ENCODE assay signal across 12 cellular contexts in genomic region chr6:121794630-121795029, GRCh38.
DNase-seq lines count a peak whose midpoint lies in the region; ATAC-seq and TF ChIP-seq lines count a peak whose summit lies in the region.
"Had no signal": no experiment of that assay in that cellular context is flagged by ENCODE, and none has a peak within 500 bp of the region (broad histone marks: within the 10 kb centered on the region; RNA-seq: fewer than 3 reads in every experiment).

No MANE protein-coding gene starts in this region.

- no peak overlapping the region for H2AK5ac ChIP-seq in IMR-90 (ENCODE audit: low read depth, low read length)

- no peaks in the 10 kb centered on the region for H3K9me1 ChIP-seq in IMR-90 (ENCODE audit: insufficient read depth, low read length)

- in situ Hi-C loops in IMR-90 (cut with MboI; ENCODE audit: low sequenced_read_pairs) (no loop called here), astrocyte of the spinal cord (cut with HindIII; ENCODE audit: low sequenced_read_pairs) (no loop called here)

- no CpG with 5 or more reads among the region's 2 CpGs for WGBS in IMR-90 (ENCODE audit: extremely low coverage in 2 of 2, insufficient read length in 1 of 2), 2 experiments

- dilution Hi-C loops in IMR-90 (cut with HindIII; ENCODE audit: low sequenced_read_pairs, unreplicated experiment): no loop called here

- H3K14ac ChIP-seq in IMR-90 (replicated peaks; ENCODE audit: low read depth, low read length): no peak overlapping the region

- no peak overlapping the region for H3K56ac ChIP-seq in IMR-90 (ENCODE audit: extremely low read depth, insufficient read depth, low read length)

- TF ChIP-seq CTCF in AG09319 (IDR thresholded peaks at IDR 0.05; ENCODE audit: low read depth, low read length): no peak
- TF ChIP-seq CTCF in IMR-90 (conservative IDR thresholded peaks at IDR 0.05; ENCODE audit: low read depth, low read length): no peak
- TF ChIP-seq CTCF in astrocyte of the spinal cord (IDR thresholded peaks at IDR 0.05; ENCODE audit: low read depth, low read length): no peak
- TF ChIP-seq CTCF in upper lobe of right lung (IDR thresholded peaks at IDR 0.05): no peak

- TF ChIP-seq RAD21 in IMR-90 (IDR thresholded peaks at IDR 0.05; ENCODE audit: low read length): 0 out of 2 replicates have a peak, but pooled peaks have one; percentile 17

- no peaks in the 10 kb centered on the region for H3K36me3 Mint-ChIP-seq in activated CD4-positive, alpha-beta T cell treated with anti-CD3 and anti-CD28 coated beads, Interleukin-2, amount 10 ng/mL, durations not matched to agents 7 days and 5 days (ENCODE audit: low read depth)

- H2AFZ ChIP-seq in IMR-90 (replicated peaks; ENCODE audit: low read length, poor library complexity): no peak overlapping the region

- H3K27me3 Mint-ChIP-seq in activated CD4-positive, alpha-beta T cell treated with anti-CD3 and anti-CD28 coated beads, Interleukin-2, amount 10 ng/mL, durations not matched to agents 7 days and 5 days: no peaks in the 10 kb centered on the region

- H3K27ac ChIP-seq in IMR-90 (ENCODE audit: insufficient read depth, low read length): no peak overlapping the region
- no peak overlapping the region for H3K27ac ChIP-seq in upper lobe of right lung
- H3K27ac ChIP-seq: testis had no signal

- peaks cover 5% of the 10 kb centered on the region for H3K4me1 ChIP-seq in IMR-90 (ENCODE audit: control insufficient read depth, insufficient read depth, low read length)
- H3K4me1 ChIP-seq in upper lobe of right lung: no peaks in the 10 kb centered on the region
- H3K4me1 ChIP-seq: testis had no signal

- H4K5ac ChIP-seq in IMR-90 (ENCODE audit: low read depth, low read length): no peak overlapping the region

- no peak overlapping the region for H2AK9ac ChIP-seq in IMR-90 (replicated peaks; ENCODE audit: low read depth, low read length, poor library complexity)

- H2BK20ac ChIP-seq in IMR-90 (ENCODE audit: low read depth, low read length): no peak overlapping the region

- H2BK15ac ChIP-seq in IMR-90 (ENCODE audit: low read depth, low read length): no peak overlapping the region

- H2BK5ac ChIP-seq in IMR-90 (ENCODE audit: low read depth, low read length, poor library complexity, severe bottlenecking): peak overlapping the region; percentile 97

- H3K4me3 Mint-ChIP-seq in activated CD4-positive, alpha-beta T cell treated with anti-CD3 and anti-CD28 coated beads, Interleukin-2, amount 10 ng/mL, durations not matched to agents 7 days and 5 days: no peak overlapping the region

- peak; percentile 98 for ATAC-seq in IMR-90 (ENCODE audit: low read depth)
- no peak for ATAC-seq in HG03135 (IDR thresholded peaks at IDR 0.05; ENCODE audit: unreplicated experiment)
- no peak for ATAC-seq in upper lobe of right lung
- no peak for ATAC-seq in Right ventricle myocardium superior (ENCODE audit: poor library complexity)

- peak overlapping the region; percentile 76; the same call in 1 of the 2 replicates for H2BK120ac ChIP-seq in IMR-90 (ENCODE audit: low read depth, low read length)

- TF ChIP-seq POLR2A in IMR-90 (IDR thresholded peaks at IDR 0.05; ENCODE audit: low read depth, low read length): no peak

- no peak overlapping the region for H3K4me2 ChIP-seq in IMR-90 (ENCODE audit: low read depth, low read length)

- no peaks in the 10 kb centered on the region for H3K79me1 ChIP-seq in IMR-90 (ENCODE audit: low read depth in 1 of 2, low read length in 2 of 2)

- no peak overlapping the region for H3K4me3 ChIP-seq in IMR-90 (ENCODE audit: insufficient read depth, low read depth, low read length)
- H3K4me3 ChIP-seq in astrocyte of the spinal cord (ENCODE audit: low read depth, low read length): no peak overlapping the region
- no peak overlapping the region for H3K4me3 ChIP-seq in upper lobe of right lung
- H3K4me3 ChIP-seq: testis had no signal

- BruUV-seq in IMR-90 (replicated peaks; lab: Mats Ljungman, UMichigan): no TSS peak

- no peak overlapping the region for H3K18ac ChIP-seq in IMR-90 (ENCODE audit: low read depth, low read length)

- CTCF ChIA-PET in IMR-90 (lab: Yijun Ruan, JAX): interaction anchor here (0.9 kb wide), 1 partner anchor 55 kb away, joined by 5 read pairs; no protein-coding TSS in a partner anchor
- CTCF ChIA-PET in activated CD4-positive, alpha-beta T cell treated with anti-CD3 and anti-CD28 coated beads, Interleukin-2, amount 10 ng/mL, durations not matched to agents 7 days and 5 days (lab: Charles Lee): no interaction called here

- POLR2A ChIA-PET in IMR-90 (lab: Charles Lee; ENCODE audit: unreplicated experiment): no interaction called here
- POLR2A ChIA-PET in activated CD4-positive, alpha-beta T cell treated with anti-CD3 and anti-CD28 coated beads, Interleukin-2, amount 10 ng/mL, durations not matched to agents 7 days and 5 days (lab: Charles Lee): no interaction called here

- H4K8ac ChIP-seq in IMR-90 (ENCODE audit: low read depth in 2 of 2, low read length in 2 of 2): no peak overlapping the region; a peak in 1 of 4 replicates

- no peaks in the 10 kb centered on the region for H3K4me1 Mint-ChIP-seq in activated CD4-positive, alpha-beta T cell treated with anti-CD3 and anti-CD28 coated beads, Interleukin-2, amount 10 ng/mL, durations not matched to agents 7 days and 5 days

- no peaks in the 10 kb centered on the region for H4K20me1 ChIP-seq in IMR-90 (ENCODE audit: insufficient read depth, low read length)

- no peak overlapping the region for H3K27ac Mint-ChIP-seq in activated CD4-positive, alpha-beta T cell treated with anti-CD3 and anti-CD28 coated beads, Interleukin-2, amount 10 ng/mL, durations not matched to agents 7 days and 5 days

- no peaks in the 10 kb centered on the region for H3K36me3 ChIP-seq in IMR-90 (ENCODE audit: control insufficient read depth, insufficient read depth, low read length)
- no peaks in the 10 kb centered on the region for H3K36me3 ChIP-seq in upper lobe of right lung

- intact Hi-C loops in IMR-90 (cut with micrococcal nuclease) (no loop called here), upper lobe of right lung (cut with DNase I) (no loop called here), Right ventricle myocardium superior (cut with DNase I) (no loop called here)

- no peak overlapping the region for H4K91ac ChIP-seq in IMR-90 (ENCODE audit: insufficient read depth, low read depth, low read length)

- H3K9me3 Mint-ChIP-seq in activated CD4-positive, alpha-beta T cell treated with anti-CD3 and anti-CD28 coated beads, Interleukin-2, amount 10 ng/mL, durations not matched to agents 7 days and 5 days: no peaks in the 10 kb centered on the region

- no peak overlapping the region for H3K9ac ChIP-seq in IMR-90 (ENCODE audit: low read depth, low read length)

- H3K9me3 ChIP-seq in IMR-90 (ENCODE audit: control insufficient read depth, insufficient read depth, low read length): peaks cover 2% of the 10 kb centered on the region; the same call in 1 of the 2 replicates
- no peaks in the 10 kb centered on the region for H3K9me3 ChIP-seq in upper lobe of right lung
- H3K9me3 ChIP-seq: testis had no signal

- no peak overlapping the region for H3K23ac ChIP-seq in IMR-90 (ENCODE audit: low read depth, low read length)

- H3K27me3 ChIP-seq in IMR-90 (ENCODE audit: control insufficient read depth, insufficient read depth, low read length): no peaks in the 10 kb centered on the region
- H3K27me3 ChIP-seq in upper lobe of right lung: no peaks in the 10 kb centered on the region
- H3K27me3 ChIP-seq: testis had no signal

- H3K4ac ChIP-seq in IMR-90 (ENCODE audit: low read depth, low read length): no peak overlapping the region

- peak; percentile 66 for DNase-seq in AG09319 (ENCODE audit: extremely low read depth, low read depth)
- DNase-seq in IMR-90: peak; percentile 97
- peak; percentile 96 for DNase-seq in astrocyte of the spinal cord (ENCODE audit: low read depth, low spot score)
- DNase-seq in kidney glomerular epithelial cell (lab: John Stamatoyannopoulos, UW): peak; percentile 86
- DNase-seq in upper lobe of right lung: no peak
- DNase-seq in Right ventricle myocardium superior: no peak
- DNase-seq in activated CD4-positive, alpha-beta T cell treated with anti-CD3 and anti-CD28 coated beads, Interleukin-2, amount 10 ng/mL, durations not matched to agents 7 days and 5 days: no peak
- DNase-seq: activated CD8-positive, alpha-beta memory T cell treated with anti-CD3 and anti-CD28 coated beads, Interleukin-2, amount 50 U/mL, for 4 hours; NCI-H524; stimulated activated CD4-positive, alpha-beta T cell treated with anti-CD3 and anti-CD28 coated beads, Interleukin-4, amount 100 ng/mL, for 4 hours; testis had no signal

TF ChIP-seq in IMR-90, 13 proteins besides CTCF, POLR2A, EP300 and RAD21 (continues in another document):
- TF ChIP-seq SMC3 (IDR thresholded peaks at IDR 0.05; ENCODE audit: low read depth, low read length): no peak
- TF ChIP-seq MAZ (IDR thresholded peaks at IDR 0.05; ENCODE audit: borderline replicate concordance, low read depth, low read length): no peak
- peak; percentile 80 for TF ChIP-seq NFE2L2 (IDR thresholded peaks at IDR 0.05; ENCODE audit: low read depth, low read length)
- no peak for TF ChIP-seq RFX5 (IDR thresholded peaks at IDR 0.05; ENCODE audit: low read depth, low read length)
- peak; percentile 65; the same call in 1 of the 2 replicates for TF ChIP-seq BHLHE40 (IDR thresholded peaks at IDR 0.05; ENCODE audit: low read depth, low read length)
- TF ChIP-seq MXI1 (IDR thresholded peaks at IDR 0.05; ENCODE audit: borderline replicate concordance, low read depth, low read length): no peak
- TF ChIP-seq ELK1 (IDR thresholded peaks at IDR 0.05; ENCODE audit: borderline replicate concordance, low read depth, low read length): no peak
- peak; percentile 97 for TF ChIP-seq FOS (IDR thresholded peaks at IDR 0.05; ENCODE audit: low read depth, low read length)
- peak; percentile 61; the same call in 1 of the 2 replicates for TF ChIP-seq MAFK (IDR thresholded peaks at IDR 0.05; ENCODE audit: low read depth, low read length)
- TF ChIP-seq CHD1 (IDR thresholded peaks at IDR 0.05; ENCODE audit: low read depth, low read length): no peak

Comparison
In these comparisons a context has a peak if more than half of its experiments do, and no peak if none do; other contexts are left out.
1. DNase-seq: peak in AG09319 (single experiment), IMR-90 (single experiment), astrocyte of the spinal cord (single experiment) and kidney glomerular epithelial cell (single experiment); none in upper lobe of right lung (single experiment), Right ventricle myocardium superior (single experiment) and activated CD4-positive, alpha-beta T cell treated with anti-CD3 and anti-CD28 coated beads, Interleukin-2, amount 10 ng/mL, durations not matched to agents 7 days and 5 days (single experiment).